Comparison of ENCODE assay signal across 8 cellular contexts in genomic region chr17:49570540-49571242, GRCh38. TPM values are rescaled to one million over a fixed set of nuclear protein-coding genes. Genes with fewer than 3 reads are reported as not detected.
DNase-seq lines count a peak whose midpoint lies in the region; ATAC-seq and TF ChIP-seq lines count a peak whose summit lies in the region.

No MANE protein-coding gene starts in this region.

- peak overlapping the region; percentile 92 for H3K4me3 Mint-ChIP-seq in activated CD4-positive, alpha-beta T cell treated with anti-CD3 and anti-CD28 coated beads, Interleukin-2, amount 10 ng/mL, durations not matched to agents 24 days and 14 days
- peak overlapping the region; percentile 48 for H3K4me3 Mint-ChIP-seq in endothelial cell (ENCODE audit: unreplicated experiment)
- peak overlapping the region; percentile 87 for H3K4me3 Mint-ChIP-seq in stimulated activated memory B cell treated with anti-CD40 and anti-IgM and Interleukin-4, amounts not matched to agents 10 μg/mL and 1 μg/mL and 100 μg/mL, for 72 hours

- no peaks in the 10 kb centered on the region for H3K36me3 Mint-ChIP-seq in activated CD4-positive, alpha-beta T cell treated with anti-CD3 and anti-CD28 coated beads, Interleukin-2, amount 10 ng/mL, durations not matched to agents 24 days and 14 days (ENCODE audit: low read depth)
- H3K36me3 Mint-ChIP-seq in endothelial cell (ENCODE audit: low read depth, unreplicated experiment): no peaks in the 10 kb centered on the region
- no peaks in the 10 kb centered on the region for H3K36me3 Mint-ChIP-seq in stimulated activated memory B cell treated with anti-CD40 and anti-IgM and Interleukin-4, amounts not matched to agents 10 μg/mL and 1 μg/mL and 100 μg/mL, for 72 hours

- H3K4me1 Mint-ChIP-seq in activated CD4-positive, alpha-beta T cell treated with anti-CD3 and anti-CD28 coated beads, Interleukin-2, amount 10 ng/mL, durations not matched to agents 24 days and 14 days: peaks cover 31% of the 10 kb centered on the region
- H3K4me1 Mint-ChIP-seq in endothelial cell (ENCODE audit: unreplicated experiment): peaks cover 14% of the 10 kb centered on the region
- peaks cover 15% of the 10 kb centered on the region for H3K4me1 Mint-ChIP-seq in stimulated activated memory B cell treated with anti-CD40 and anti-IgM and Interleukin-4, amounts not matched to agents 10 μg/mL and 1 μg/mL and 100 μg/mL, for 72 hours

- H3K4me1 ChIP-seq in tibial nerve: peaks cover 0 to 66% (median 9%) of the 10 kb centered on the region in 4 donors

- no peak for TF ChIP-seq CTCF in RWPE1 (conservative IDR thresholded peaks at IDR 0.05; ENCODE audit: low read depth)
- TF ChIP-seq CTCF in endothelial cell (IDR thresholded peaks at IDR 0.05; ENCODE audit: unreplicated experiment): no peak
- no peak for TF ChIP-seq CTCF in tibial nerve (IDR thresholded peaks at IDR 0.05)

- TF ChIP-seq POLR2A in tibial nerve (IDR thresholded peaks at IDR 0.05): no peak

- WGBS in tibial nerve, 2 donors: 70 to 81% methylated on average over 5 to 11 of the region's 11 CpGs

- H3K27ac ChIP-seq in RWPE1 (peak overlapping the region; percentile 58), tibial nerve (peak overlapping the region in 2 of 4 donors; percentile 62 to 74)

- CTCF ChIA-PET in RWPE1 (lab: Yijun Ruan, JAX): interaction anchor here (0.6 to 2.7 kb wide), 23 partner anchors 9 to 465 kb away, joined by 3 to 31 read pairs (median 3); partner anchors contain the start of gene NGFR

- TF ChIP-seq EP300 in tibial nerve (IDR thresholded peaks at IDR 0.05): no peak

- H3K4me3 ChIP-seq in tibial nerve: no peak overlapping the region

- POLR2A ChIA-PET in RWPE1 (lab: Yijun Ruan, JAX; ENCODE audit: low non-redundant PET): no interaction called here

- no peak overlapping the region for H3K27ac Mint-ChIP-seq in activated CD4-positive, alpha-beta T cell treated with anti-CD3 and anti-CD28 coated beads, Interleukin-2, amount 10 ng/mL, durations not matched to agents 24 days and 14 days
- H3K27ac Mint-ChIP-seq in endothelial cell (ENCODE audit: unreplicated experiment): peak overlapping the region; percentile 70
- no peak overlapping the region for H3K27ac Mint-ChIP-seq in stimulated activated memory B cell treated with anti-CD40 and anti-IgM and Interleukin-4, amounts not matched to agents 10 μg/mL and 1 μg/mL and 100 μg/mL, for 72 hours

- no peak for DNase-seq in activated CD4-positive, alpha-beta T cell treated with anti-CD3 and anti-CD28 coated beads, Interleukin-2, amount 10 ng/mL, durations not matched to agents 24 days and 14 days
- DNase-seq in activated CD4-positive, alpha-beta T cell treated with anti-CD3 and anti-CD28 coated beads, Interleukin-2, amount 50 U/mL, for 48 hours: no peak
- DNase-seq in RWPE1 (ENCODE audit: low spot score) (no peak), endothelial cell (ENCODE audit: low spot score) (no peak), tibial nerve (ENCODE audit: low spot score in 2 of 2) (no peak), NCI-H187 (lab: John Stamatoyannopoulos, UW) (no peak)

- H3K9me3 Mint-ChIP-seq in activated CD4-positive, alpha-beta T cell treated with anti-CD3 and anti-CD28 coated beads, Interleukin-2, amount 10 ng/mL, durations not matched to agents 24 days and 14 days: no peaks in the 10 kb centered on the region
- H3K9me3 Mint-ChIP-seq in endothelial cell (ENCODE audit: unreplicated experiment): no peaks in the 10 kb centered on the region
- H3K9me3 Mint-ChIP-seq in stimulated activated memory B cell treated with anti-CD40 and anti-IgM and Interleukin-4, amounts not matched to agents 10 μg/mL and 1 μg/mL and 100 μg/mL, for 72 hours: no peaks in the 10 kb centered on the region

- H3K36me3 ChIP-seq in tibial nerve: no peaks in the 10 kb centered on the region

- intact Hi-C loops in activated CD4-positive, alpha-beta T cell treated with anti-CD3 and anti-CD28 coated beads, Interleukin-2, amount 10 ng/mL, durations not matched to agents 24 days and 14 days (cut with micrococcal nuclease): loop anchor here (1.0 to 5.0 kb wide), 2 partner anchors 107 to 125 kb away; partner anchors contain the start of gene SPOP

- no peak for ATAC-seq in stimulated activated memory B cell treated with anti-CD40 and anti-IgM and Interleukin-4, amounts not matched to agents 10 μg/mL and 1 μg/mL and 100 μg/mL, for 72 hours
- ATAC-seq in HG03342 (IDR thresholded peaks at IDR 0.05; ENCODE audit: unreplicated experiment): no peak

- H3K9me3 ChIP-seq in tibial nerve: no peaks in the 10 kb centered on the region

- H3K27me3 Mint-ChIP-seq in activated CD4-positive, alpha-beta T cell treated with anti-CD3 and anti-CD28 coated beads, Interleukin-2, amount 10 ng/mL, durations not matched to agents 24 days and 14 days: peaks cover 52% of the 10 kb centered on the region
- peaks cover 11% of the 10 kb centered on the region for H3K27me3 Mint-ChIP-seq in endothelial cell (ENCODE audit: unreplicated experiment)
- H3K27me3 Mint-ChIP-seq in stimulated activated memory B cell treated with anti-CD40 and anti-IgM and Interleukin-4, amounts not matched to agents 10 μg/mL and 1 μg/mL and 100 μg/mL, for 72 hours: peaks cover 65% of the 10 kb centered on the region

- peaks cover 0 to 2% of the 10 kb centered on the region in 2 donors for H3K27me3 ChIP-seq in tibial nerve

RNA-seq across cellular contexts. Expression of gene NXPH3, which starts 5.0 kb away (rescaled TPM):
- not detected in 2 replicates for total RNA-seq in activated CD4-positive, alpha-beta T cell treated with anti-CD3 and anti-CD28 coated beads, Interleukin-2, amount 10 ng/mL, durations not matched to agents 24 days and 14 days
- 6.6 TPM for total RNA-seq in endothelial cell (ENCODE audit: unreplicated experiment)
- total RNA-seq in tibial nerve: 10 to 100 TPM in 2 of 4 donors, 1 to 10 TPM in 2; 5.4 to 21.9 (median 11.4) TPM
